Comparison of ENCODE assay signal across 32 cellular contexts in genomic region chr17:345992-346785, GRCh38.
"Had no signal": no experiment of that assay in that cellular context is flagged by ENCODE, and none has a peak within 500 bp of the region (broad histone marks: within the 10 kb centered on the region; RNA-seq: fewer than 3 reads in every experiment).

No MANE protein-coding gene starts in this region.

- FAIRE-seq: colon, endometrium, endothelial cell of umbilical vein had no signal

- H3K9me3 ChIP-seq: adrenal gland, body of pancreas, esophagus squamous epithelium, gastroesophageal sphincter had no signal

- DNase-seq: activated B cell treated with CpG ODN at 0.5 μM for 24 hours; activated CD4-positive, alpha-beta memory T cell treated with anti-CD3 and anti-CD28 coated beads for 36 hours; activated CD4-positive, alpha-beta T cell treated with anti-CD3 and anti-CD28 coated beads for 48 hours; activated CD4-positive, alpha-beta T cell treated with anti-CD3 and anti-CD28 coated beads, Interleukin-2, amount 50 U/mL, for 1 hour; activated CD8-positive, alpha-beta memory T cell treated with anti-CD3 and anti-CD28 coated beads, Interleukin-2, amount 10 ng/mL, durations not matched to agents 7 days and 5 days; activated CD8-positive, alpha-beta memory T cell treated with anti-CD3 and anti-CD28 coated beads, Interleukin-2, amount 50 U/mL, for 4 hours; activated CD8-positive, alpha-beta T cell treated with anti-CD3 and anti-CD28 coated beads, Interleukin-2, amount 10 ng/mL, durations not matched to agents 7 days and 5 days; activated effector memory CD4-positive, alpha-beta T cell treated with anti-CD3 and anti-CD28 coated beads, Interleukin-2, amount 50 U/mL, for 16 hours; activated naive CD4-positive, alpha-beta T cell treated with anti-CD3 and anti-CD28 coated beads for 36 hours; activated naive CD8-positive, alpha-beta T cell treated with anti-CD3 and anti-CD28 coated beads for 36 hours; activated naive CD8-positive, alpha-beta T cell treated with anti-CD3 and anti-CD28 coated beads, Interleukin-2, amount 50 U/mL, for 24 hours; activated T-cell treated with anti-CD3 and anti-CD28 coated beads, Interleukin-2, amount 50 U/mL, for 1 hour; activated T-cell treated with anti-CD3 and anti-CD28 coated beads, Interleukin-2, amount 50 U/mL, for 48 hours; amygdala; body of pancreas; caudate nucleus; cortex of kidney; dermis blood vessel endothelial cell; effector CD8-positive, alpha-beta T cell; esophagus squamous epithelium; foreskin melanocyte; T-helper 1 cell; T-helper 17 cell; T1000; WERI-Rb-1 had no signal

- H3K27me3 ChIP-seq: adrenal gland, body of pancreas, esophagus squamous epithelium, gastroesophageal sphincter had no signal

- H3K27ac ChIP-seq: adrenal gland, epithelial cell of prostate, WERI-Rb-1 had no signal

- H3K4me3 ChIP-seq: adrenal gland, body of pancreas, esophagus squamous epithelium, gastroesophageal sphincter had no signal

- ATAC-seq: activated CD4-positive, CD25-positive, alpha-beta regulatory T cell treated with anti-CD3 and anti-CD28 coated beads, Interleukin-2, amount 50 U/mL, for 24 hours; activated CD8-positive, alpha-beta memory T cell treated with anti-CD3 and anti-CD28 coated beads, Interleukin-2, amount 10 ng/mL, durations not matched to agents 7 days and 5 days; activated CD8-positive, alpha-beta T cell treated with anti-CD3 and anti-CD28 coated beads, Interleukin-2, amount 10 ng/mL, durations not matched to agents 7 days and 5 days; activated naive CD8-positive, alpha-beta T cell treated with anti-CD3 and anti-CD28 coated beads, Interleukin-2, amount 50 U/mL, for 24 hours; body of pancreas; gastroesophageal sphincter; T-helper 17 cell had no signal

- H3K36me3 ChIP-seq: adrenal gland, esophagus squamous epithelium, gastroesophageal sphincter had no signal
